ENCODE assay signal across 11 cellular contexts in genomic region chrX:23524467-23524866, GRCh38.
"Had no signal": no experiment of that assay in that cellular context is flagged by ENCODE, and none has a peak within 500 bp of the region (broad histone marks: within the 10 kb centered on the region; RNA-seq: fewer than 3 reads in every experiment).

No MANE protein-coding gene starts in this region.

- DNase-seq: GM23248, GOT3, H7, H9, HCEC 1CT, HFFc6 had no signal

- H3K4me1 ChIP-seq: HAP-1 had no signal

- H3K9ac ChIP-seq: GM23248 had no signal

- H3K4me3 ChIP-seq: GM23248, GM23338, HAP-1 had no signal

- H3K4me2 ChIP-seq: GM23338 had no signal

- H3K9me3 ChIP-seq: HAP-1 had no signal

- H3K36me3 ChIP-seq: HAP-1 had no signal

- ATAC-seq: GM23338, HCT116 had no signal

- H3K4me1 Mint-ChIP-seq: GM23338, H9 had no signal

- H2AFZ ChIP-seq: GM23248, GM23338 had no signal

- H3K27ac Mint-ChIP-seq: GM23338, H9, HFFc6 had no signal

- H3K27ac ChIP-seq: GM23248 had no signal

- FAIRE-seq: H1, H54 had no signal

- H3K4me3 Mint-ChIP-seq: GM23338, H9, HFFc6 had no signal
